24 cellular contexts compared by ENCODE assay signal in the genomic region with DNA sequence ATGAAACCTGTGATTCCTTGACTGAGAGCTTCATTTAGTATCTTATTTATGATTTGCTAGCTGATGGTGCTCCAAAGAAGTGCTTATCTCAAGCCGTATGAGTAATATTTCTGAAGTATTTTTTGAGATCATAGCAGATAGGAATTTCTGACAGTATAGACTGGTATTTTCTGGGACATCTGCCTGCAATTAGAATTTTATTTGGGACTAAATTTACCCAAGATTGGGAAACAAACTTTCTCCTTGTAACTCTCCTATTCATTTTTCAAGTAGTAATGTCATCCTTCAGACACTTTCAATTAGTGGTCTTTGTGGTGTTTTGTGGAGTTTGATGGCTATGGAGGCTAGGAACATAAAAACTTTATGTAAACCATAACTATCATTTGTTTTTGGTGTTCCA.
A peak's percentile ranks its signal among the peaks of the same experiment; 100 is the strongest.
DNase-seq lines count a peak whose midpoint lies in the region; ATAC-seq, FAIRE-seq and TF ChIP-seq lines count a peak whose summit lies in the region.
"Had no signal": no experiment of that assay in that cellular context is flagged by ENCODE, and none has a peak within 500 bp of the region (broad histone marks: within the 10 kb centered on the region; RNA-seq: fewer than 3 reads in every experiment).

No MANE protein-coding gene starts in this region.

- no peaks in the 10 kb centered on the region; the same call in 1 of the 2 replicates for H3K9me3 Mint-ChIP-seq in HFFc6

- H3K36me3 ChIP-seq in BJ (ENCODE audit: control insufficient read depth, insufficient read depth, low read length), result no peaks in the 10 kb centered on the region
- no peaks in the 10 kb centered on the region for H3K36me3 ChIP-seq in small intestine (ENCODE audit: control insufficient read depth in 2 of 2, insufficient read depth in 2 of 2, low read length in 2 of 2)
- H3K36me3 ChIP-seq: BLaER1 had no signal

- peak overlapping the region; percentile 52 for H3K4me3 Mint-ChIP-seq in HFFc6
- H3K4me3 Mint-ChIP-seq: CD4-positive, alpha-beta T cell; IgD-negative memory B cell had no signal

- H3K36me3 Mint-ChIP-seq in HFFc6 (ENCODE audit: low read depth), result peaks cover 9% of the 10 kb centered on the region; the same call in 1 of the 2 replicates
- H3K36me3 Mint-ChIP-seq: IgD-negative memory B cell had no signal

- no peaks in the 10 kb centered on the region for H3K4me1 ChIP-seq in small intestine (ENCODE audit: control insufficient read depth in 2 of 2, insufficient read depth in 1 of 2, low read depth in 1 of 2, low read length in 1 of 2)
- H3K4me1 ChIP-seq: BLaER1 had no signal

- peak; percentile 31 for DNase-seq in BJ (ENCODE audit: low read depth)
- peak; percentile 76 for DNase-seq in HFFc6
- peak; percentile 67 for DNase-seq in fibroblast of peridontal ligament (ENCODE audit: extremely low read depth)
- DNase-seq in small intestine, result no peak
- DNase-seq in DMS79 (lab: John Stamatoyannopoulos, UW), result no peak
- DNase-seq: CD4-positive, alpha-beta T cell; COR-L47; DMS 273 treated with DMSO at 0.1 percent for 48 hours; DND-41; GDM1; H7; NCI-H1105; NCI-H146; NCI-H2029; NCI-H345; NCI-H524 treated with DMSO at 0.1 percent for 48 hours; NCI-H82; Right ventricle myocardium superior had no signal

- H3K27ac Mint-ChIP-seq in HFFc6, result peak overlapping the region; percentile 76
- H3K27ac Mint-ChIP-seq: CD4-positive, alpha-beta T cell; IgD-negative memory B cell had no signal

- peak; percentile 61 for ATAC-seq in SK-N-SH treated with all-trans-retinoic acid at 6 μM for 48 hours
- ATAC-seq in GM21717 (IDR thresholded peaks at IDR 0.05; ENCODE audit: unreplicated experiment), result no peak
- no peak for ATAC-seq in HG03521 (IDR thresholded peaks at IDR 0.05; ENCODE audit: unreplicated experiment)

- H3K27me3 ChIP-seq in BJ (ENCODE audit: control insufficient read depth, insufficient read depth, low read length) (no peaks in the 10 kb centered on the region), small intestine (ENCODE audit: control insufficient read depth in 2 of 2, insufficient read depth in 2 of 2, low read length in 2 of 2) (no peaks in the 10 kb centered on the region)
- H3K27me3 ChIP-seq: BLaER1 had no signal

- POLR2A ChIA-PET in BJ (lab: Charles Lee), result no interaction called here

- H3K27me3 Mint-ChIP-seq in HFFc6 (ENCODE audit: insufficient read depth), result peaks cover 2% of the 10 kb centered on the region; the same call in 1 of the 2 replicates
- H3K27me3 Mint-ChIP-seq: CD4-positive, alpha-beta T cell; IgD-negative memory B cell had no signal

- TF ChIP-seq CTCF in BJ (IDR thresholded peaks at IDR 0.05; ENCODE audit: insufficient read depth, low read depth, low read length) (no peak), HFFc6 (IDR thresholded peaks at IDR 0.05) (no peak)

- no peak for FAIRE-seq in small intestine (lab: Jason Lieb, UNC)
- FAIRE-seq: GM19239 had no signal

- H3K4me3 ChIP-seq in BJ (ENCODE audit: low read depth, low read length) (no peak overlapping the region), small intestine (ENCODE audit: low read depth in 1 of 2, low read length in 2 of 2) (no peak overlapping the region)
- H3K4me3 ChIP-seq: BLaER1 had no signal

- peaks cover 61% of the 10 kb centered on the region for H3K4me1 Mint-ChIP-seq in HFFc6 (ENCODE audit: low read depth)

- H3K27ac ChIP-seq in small intestine (ENCODE audit: low read depth in 1 of 2, low read length in 1 of 2), result no peak overlapping the region
- H3K27ac ChIP-seq: BLaER1 had no signal

- WGBS in small intestine, 3 donors, result 77 to 87% (median 78%) methylated on average over 1 of the region's 1 CpG

- H3K9me3 ChIP-seq in small intestine (ENCODE audit: control insufficient read depth, low read depth), result no peaks in the 10 kb centered on the region
- H3K9me3 ChIP-seq: BLaER1 had no signal

- CTCF ChIA-PET in BJ (lab: Yijun Ruan, JAX), result no interaction called here

TF ChIP-seq in SK-N-SH treated with all-trans-retinoic acid at 6 μM for 48 hours, 23 proteins besides CTCF, POLR2A, EP300 and RAD21:
- TF ChIP-seq ZFP30 (CRISPR knock-in tag; IDR thresholded peaks at IDR 0.05) (no peak), CSDC2 (CRISPR knock-in tag; IDR thresholded peaks at IDR 0.05) (no peak), ZNF70 (CRISPR knock-in tag; IDR thresholded peaks at IDR 0.05) (no peak), ISL1 (CRISPR knock-in tag; IDR thresholded peaks at IDR 0.05) (no peak)

Comparison
In these comparisons a context has a peak if more than half of its experiments do, and no peak if none do; other contexts are left out.
1. DNase-seq: peak in BJ (single experiment), HFFc6 (single experiment) and fibroblast of peridontal ligament (single experiment); none in small intestine (single experiment) and DMS79 (single experiment).